In genomic region chr20:61301995-61302525, GRCh38 we compare ENCODE assay signal across 23 cellular contexts. TPM values are rescaled to one million over a fixed set of nuclear protein-coding genes. Genes with fewer than 3 reads are reported as not detected.
DNase-seq lines count a peak whose midpoint lies in the region; ATAC-seq and TF ChIP-seq lines count a peak whose summit lies in the region.
"Had no signal": no experiment of that assay in that cellular context is flagged by ENCODE, and none has a peak within 500 bp of the region (broad histone marks: within the 10 kb centered on the region; RNA-seq: fewer than 3 reads in every experiment).

No MANE protein-coding gene starts in this region.

- no peak overlapping the region for H3K4me3 ChIP-seq in BLaER1 treated with 17β-estradiol and CSF1 and Interleukin-3, amounts not matched to agents 10 nM and 100 nM
- no peak overlapping the region for H3K4me3 ChIP-seq in spleen
- H3K4me3 ChIP-seq: A549, GM12878 had no signal

- no peak for TF ChIP-seq CTCF in spleen (IDR thresholded peaks at IDR 0.05 in 8 of 11, conservative IDR thresholded peaks at IDR 0.05 in 3 of 11)

- H3K27ac ChIP-seq in BLaER1 treated with 17β-estradiol and CSF1 and Interleukin-3, amounts not matched to agents 10 nM and 100 nM, result no peak overlapping the region
- H3K27ac ChIP-seq in spleen, result no peak overlapping the region
- H3K27ac ChIP-seq: A549, C4-2B had no signal

- H3K36me3 ChIP-seq in BLaER1 treated with 17β-estradiol and CSF1 and Interleukin-3, amounts not matched to agents 10 nM and 100 nM, result no peaks in the 10 kb centered on the region
- no peaks in the 10 kb centered on the region for H3K36me3 ChIP-seq in spleen
- H3K36me3 ChIP-seq: BE2C had no signal

- H3K27me3 ChIP-seq in BLaER1 treated with 17β-estradiol and CSF1 and Interleukin-3, amounts not matched to agents 10 nM and 100 nM, result peaks cover 0 to 6% (median 0%) of the 10 kb centered on the region in 11 experiments; a peak in 1 of 22 replicates
- H3K27me3 ChIP-seq in spleen (replicated peaks in 1 of 7), result no peaks in the 10 kb centered on the region
- H3K27me3 ChIP-seq: BE2C had no signal

- TF ChIP-seq POLR2A in spleen (IDR thresholded peaks at IDR 0.05), result no peak

- H4K20me1 ChIP-seq in BLaER1 treated with 17β-estradiol and CSF1 and Interleukin-3, amounts not matched to agents 10 nM and 100 nM, result no peaks in the 10 kb centered on the region; a peak in 1 of 22 replicates

- H3K4me1 ChIP-seq in BLaER1 treated with 17β-estradiol and CSF1 and Interleukin-3, amounts not matched to agents 10 nM and 100 nM, result peaks cover 8 to 70% (median 65%) of the 10 kb centered on the region in 10 experiments; a peak in 16 of 20 replicates
- H3K4me1 ChIP-seq in spleen, result peaks cover 0 to 2% (median 0%) of the 10 kb centered on the region in 6 donors
- H3K4me1 ChIP-seq: A549, BE2C had no signal

- H3K9me3 ChIP-seq in BLaER1 treated with 17β-estradiol and CSF1 and Interleukin-3, amounts not matched to agents 10 nM and 100 nM (replicated peaks in 1 of 11), result no peaks in the 10 kb centered on the region
- peaks cover 0 to 18% (median 0%) of the 10 kb centered on the region in 8 donors for H3K9me3 ChIP-seq in spleen
- H3K9me3 ChIP-seq: A549, BE2C had no signal

- peak overlapping the region in 8 of 11 experiments; percentile 27 to 86 (median 70); a peak in 16 of 22 replicates for H3K4me2 ChIP-seq in BLaER1 treated with 17β-estradiol and CSF1 and Interleukin-3, amounts not matched to agents 10 nM and 100 nM
- H3K4me2 ChIP-seq: A549 had no signal

- intact Hi-C loops in spleen (cut with DNase I; ENCODE audit: low total_unique reads), result no loop called here

- WGBS in spleen, 5 donors, result 67 to 77% (median 70%) methylated on average over 14 of the region's 14 CpGs

- ATAC-seq in HG02840 (IDR thresholded peaks at IDR 0.05; ENCODE audit: low FRiP score, unreplicated experiment), result no peak
- ATAC-seq: A549, GM12878, HCT116 had no signal

- no peak overlapping the region for H3K9ac ChIP-seq in BLaER1 treated with 17β-estradiol and CSF1 and Interleukin-3, amounts not matched to agents 10 nM and 100 nM

- DNase-seq in RPMI8226, result peak; percentile 64
- DNase-seq in iPS-NIHi11 (ENCODE audit: low spot score), result peak; percentile 9
- DNase-seq in spleen, result peak; percentile 58
- no peak for DNase-seq in activated CD8-positive, alpha-beta memory T cell treated with anti-CD3 and anti-CD28 coated beads, Interleukin-2, amount 50 U/mL, for 4 hours
- no peak for DNase-seq in ureter (ENCODE audit: low spot score)
- DNase-seq: 8988T; ACHN; AML-193; BE2C; CD4-positive, alpha-beta T cell; CD8-positive, alpha-beta memory T cell; DMS 273 treated with DMSO at 0.1 percent for 48 hours; DMS79; EL; GDM1; GOT3; H9 had no signal

RNA-seq across cellular contexts. Expression of gene CDH4, which starts 50.0 kb away (rescaled TPM):
- total RNA-seq in spleen (10 to 100 TPM in 4 of 7 donors, 1 to 10 TPM in 3; 5.4 to 20.1 (median 10.3) TPM), ureter (0.26 TPM)
- polyA plus RNA-seq in spleen, result 1 to 10 TPM in 1 of 3 donors, under 1 TPM in 2; 0.30 to 1.8 (median 0.54) TPM
- total RNA-seq: CD8-positive, alpha-beta memory T cell; GM12878 had no signal
- polyA plus RNA-seq: GM12878 had no signal

Comparison
In these comparisons a context has a peak if more than half of its experiments do, and no peak if none do; other contexts are left out.
1. DNase-seq: peak in RPMI8226 (single experiment), iPS-NIHi11 (single experiment) and spleen (single experiment); none in activated CD8-positive, alpha-beta memory T cell treated with anti-CD3 and anti-CD28 coated beads, Interleukin-2, amount 50 U/mL, for 4 hours (single experiment) and ureter (single experiment).